In the genomic region with DNA sequence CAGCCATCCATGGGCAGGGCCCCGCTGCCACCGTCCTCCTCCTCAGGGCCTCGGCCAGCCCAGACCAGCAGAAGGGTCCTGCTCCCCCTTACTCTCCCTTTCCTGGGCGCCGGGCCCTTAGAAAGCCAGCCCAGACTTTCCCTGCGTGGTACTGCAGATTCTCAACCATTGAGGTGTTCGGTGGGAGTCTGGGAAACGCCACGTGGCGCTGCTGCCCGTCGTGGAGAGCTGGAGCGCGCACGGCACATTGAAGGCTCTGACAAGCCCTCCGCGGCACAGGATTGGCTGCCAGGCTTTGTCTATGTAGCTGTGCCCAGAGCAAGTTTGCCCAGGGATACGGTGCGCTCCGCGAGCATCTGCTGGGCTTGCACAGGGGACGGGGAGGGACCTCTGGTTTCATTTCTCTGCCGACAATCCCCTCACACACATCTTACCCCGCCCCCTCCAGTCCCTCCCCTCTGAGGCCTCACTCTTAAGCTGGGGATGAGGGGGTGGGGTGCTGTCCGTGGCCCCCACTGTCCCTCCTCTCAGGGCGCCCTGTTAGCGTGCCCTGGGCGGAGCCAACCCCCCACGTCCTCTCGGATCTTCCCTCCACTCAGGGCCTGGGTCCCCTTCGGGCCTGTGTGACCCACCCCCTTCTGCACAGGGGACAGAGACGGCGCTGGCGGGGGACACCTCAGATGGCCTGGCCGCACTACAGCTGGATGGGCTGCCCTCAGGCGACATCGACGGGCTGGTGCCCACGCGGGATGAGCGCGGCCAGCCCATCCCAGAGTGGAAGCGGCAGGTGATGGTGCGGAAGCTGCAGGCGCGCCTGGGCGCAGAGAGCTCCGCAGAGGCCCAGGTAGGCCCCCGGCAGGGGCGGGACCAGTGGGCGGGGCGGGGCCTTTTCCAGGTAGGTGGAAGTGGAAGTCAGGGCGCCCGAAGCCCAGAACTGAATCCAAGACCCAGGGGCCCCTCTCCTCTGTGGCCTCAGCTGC, we compare ENCODE assay signal across 24 cellular contexts. TPM values are rescaled to one million over a fixed set of nuclear protein-coding genes. Genes with fewer than 3 reads are reported as not detected.
DNase-seq lines count a peak whose midpoint lies in the region; ATAC-seq, FAIRE-seq and TF ChIP-seq lines count a peak whose summit lies in the region.
"Had no signal": no experiment of that assay in that cellular context is flagged by ENCODE, and none has a peak within 500 bp of the region (broad histone marks: within the 10 kb centered on the region; RNA-seq: fewer than 3 reads in every experiment).

No MANE protein-coding gene starts in this region.

- H3K9ac ChIP-seq in BLaER1 treated with 17β-estradiol and CSF1 and Interleukin-3, amounts not matched to agents 10 nM and 100 nM = no peak overlapping the region
- H3K9ac ChIP-seq in astrocyte (ENCODE audit: low read length) (no peak overlapping the region), iPS-20b (ENCODE audit: low read depth, low read length) (no peak overlapping the region)

- H3K4me1 ChIP-seq in BLaER1 treated with 17β-estradiol and CSF1 and Interleukin-3, amounts not matched to agents 10 nM and 100 nM = peaks cover 20 to 71% (median 58%) of the 10 kb centered on the region in 10 experiments; a peak in 18 of 20 replicates
- H3K4me1 ChIP-seq in astrocyte (ENCODE audit: insufficient read depth, low read length) = no peaks in the 10 kb centered on the region
- H3K4me1 ChIP-seq in iPS-20b (ENCODE audit: insufficient read depth, low read length) = no peaks in the 10 kb centered on the region
- peaks cover 12% of the 10 kb centered on the region for H3K4me1 ChIP-seq in osteoblast (ENCODE audit: insufficient read depth, low read length)
- H3K4me1 ChIP-seq: upper lobe of right lung had no signal

- H3K36me3 ChIP-seq in BLaER1 treated with 17β-estradiol and CSF1 and Interleukin-3, amounts not matched to agents 10 nM and 100 nM = no peaks in the 10 kb centered on the region
- H3K36me3 ChIP-seq in astrocyte (ENCODE audit: insufficient read depth, low read length) (no peaks in the 10 kb centered on the region), iPS-20b (ENCODE audit: insufficient read depth, low read depth, low read length) (no peaks in the 10 kb centered on the region), osteoblast (ENCODE audit: insufficient read depth, low read length) (no peaks in the 10 kb centered on the region)
- H3K36me3 ChIP-seq: MG63, neutrophil, upper lobe of right lung had no signal

- peaks cover 0 to 21% (median 0%) of the 10 kb centered on the region in 11 experiments; a peak in 8 of 22 replicates for H3K27me3 ChIP-seq in BLaER1 treated with 17β-estradiol and CSF1 and Interleukin-3, amounts not matched to agents 10 nM and 100 nM
- H3K27me3 ChIP-seq in astrocyte (ENCODE audit: insufficient read depth, low read length) (no peaks in the 10 kb centered on the region), iPS-20b (ENCODE audit: insufficient read depth, low read length) (no peaks in the 10 kb centered on the region; the same call in 1 of the 2 replicates), osteoblast (ENCODE audit: insufficient read depth, low read length) (no peaks in the 10 kb centered on the region)
- H3K27me3 ChIP-seq: gastroesophageal sphincter, MG63, upper lobe of right lung had no signal

- ATAC-seq in GM18909 (IDR thresholded peaks at IDR 0.05; ENCODE audit: poor library complexity, unreplicated experiment) (no peak), GM21619 (IDR thresholded peaks at IDR 0.05; ENCODE audit: unreplicated experiment) (no peak)
- no peak for ATAC-seq in stimulated activated naive CD8-positive, alpha-beta T cell treated with anti-CD3 and anti-CD28 coated beads, Interleukin-15, Interleukin-2, amounts not matched to agents 100 U/mL and 50 U/mL, for 24 hours
- ATAC-seq: esophagus mucosa, left lobe of liver had no signal

- H3K4me3 ChIP-seq in BLaER1 treated with 17β-estradiol and CSF1 and Interleukin-3, amounts not matched to agents 10 nM and 100 nM = no peak overlapping the region
- H3K4me3 ChIP-seq in astrocyte (ENCODE audit: insufficient read depth, low read depth, low read length) (no peak overlapping the region), iPS-20b (ENCODE audit: low read length) (peak overlapping the region; percentile 25; the same call in 1 of the 2 replicates), osteoblast (ENCODE audit: insufficient read depth, low read length) (peak overlapping the region; percentile 62)
- H3K4me3 ChIP-seq: MG63, upper lobe of right lung had no signal

- no peaks in the 10 kb centered on the region for H3K4me1 Mint-ChIP-seq in astrocyte (ENCODE audit: low read depth, unreplicated experiment)

- DNase-seq in astrocyte (ENCODE audit: low read depth) (no peak), osteoblast (ENCODE audit: insufficient read length, low spot score, missing footprints) (peak; percentile 62), NCI-H510A (lab: John Stamatoyannopoulos, UW) (no peak)
- DNase-seq in stimulated activated naive CD8-positive, alpha-beta T cell treated with anti-CD3 and anti-CD28 coated beads, Interleukin-15, Interleukin-2, amounts not matched to agents 100 U/mL and 50 U/mL, for 24 hours = no peak
- DNase-seq: activated CD4-positive, alpha-beta memory T cell treated with anti-CD3 and anti-CD28 coated beads for 36 hours; activated effector memory CD4-positive, alpha-beta T cell treated with Interleukin-2 at 50 U/mL for 16 hours; activated naive CD8-positive, alpha-beta T cell treated with anti-CD3 and anti-CD28 coated beads, Interleukin-2, amount 10 ng/mL, durations not matched to agents 7 days and 5 days; effector CD8-positive, alpha-beta T cell; EL; MG63; NCI-H1436 treated with DMSO at 0.1 percent for 48 hours; NCI-H524 treated with DMSO at 0.1 percent for 48 hours; upper lobe of right lung had no signal

- H3K79me2 ChIP-seq in astrocyte (ENCODE audit: insufficient read depth, low read length) = no peaks in the 10 kb centered on the region
- no peaks in the 10 kb centered on the region for H3K79me2 ChIP-seq in osteoblast (ENCODE audit: insufficient read depth, low read length)

- H2AFZ ChIP-seq in astrocyte (ENCODE audit: low read depth, low read length) = peak overlapping the region; percentile 26
- no peak overlapping the region for H2AFZ ChIP-seq in osteoblast (ENCODE audit: low read length)

- peak overlapping the region in 6 of 11 experiments; percentile 34 to 59 (median 38); a peak in 9 of 22 replicates for H3K4me2 ChIP-seq in BLaER1 treated with 17β-estradiol and CSF1 and Interleukin-3, amounts not matched to agents 10 nM and 100 nM
- H3K4me2 ChIP-seq in astrocyte (ENCODE audit: low read length) (no peak overlapping the region), osteoblast (ENCODE audit: insufficient read depth, low read length) (peak overlapping the region; percentile 73)

- H3K27ac ChIP-seq in BLaER1 treated with 17β-estradiol and CSF1 and Interleukin-3, amounts not matched to agents 10 nM and 100 nM = no peak overlapping the region
- H3K27ac ChIP-seq in astrocyte (ENCODE audit: low read depth, low read length) (no peak overlapping the region), iPS-20b (ENCODE audit: low read length) (no peak overlapping the region), osteoblast (ENCODE audit: low read depth, low read length) (no peak overlapping the region)
- H3K27ac ChIP-seq: neutrophil, upper lobe of right lung had no signal

- H3K9me3 ChIP-seq in BLaER1 treated with 17β-estradiol and CSF1 and Interleukin-3, amounts not matched to agents 10 nM and 100 nM (replicated peaks in 1 of 11) = no peaks in the 10 kb centered on the region
- H3K9me3 ChIP-seq in astrocyte (ENCODE audit: insufficient read depth, low read depth, low read length) (no peaks in the 10 kb centered on the region), iPS-20b (ENCODE audit: insufficient read depth, low read depth, low read length) (no peaks in the 10 kb centered on the region), osteoblast (ENCODE audit: low read depth, low read length) (no peaks in the 10 kb centered on the region)
- H3K9me3 ChIP-seq: gastroesophageal sphincter, neutrophil, upper lobe of right lung had no signal

- H3K27me3 Mint-ChIP-seq in astrocyte (ENCODE audit: low read depth, unreplicated experiment) = peaks cover 13% of the 10 kb centered on the region
- H3K27me3 Mint-ChIP-seq: activated CD4-positive, alpha-beta memory T cell treated with anti-CD3 and anti-CD28 coated beads for 36 hours had no signal

- FAIRE-seq in astrocyte (lab: Jason Lieb, UNC) = no peak
- FAIRE-seq: D721Med had no signal

- H4K20me1 ChIP-seq in BLaER1 treated with 17β-estradiol and CSF1 and Interleukin-3, amounts not matched to agents 10 nM and 100 nM = peaks cover 0 to 4% (median 0%) of the 10 kb centered on the region in 11 experiments; a peak in 1 of 22 replicates
- H4K20me1 ChIP-seq in astrocyte (ENCODE audit: insufficient read depth, low read length) (no peaks in the 10 kb centered on the region), osteoblast (ENCODE audit: insufficient read depth, low read length) (no peaks in the 10 kb centered on the region)

- no peak overlapping the region for H3K27ac Mint-ChIP-seq in astrocyte (ENCODE audit: unreplicated experiment)
- H3K27ac Mint-ChIP-seq: activated CD4-positive, alpha-beta memory T cell treated with anti-CD3 and anti-CD28 coated beads for 36 hours; activated naive CD8-positive, alpha-beta T cell treated with anti-CD3 and anti-CD28 coated beads, Interleukin-2, amount 10 ng/mL, durations not matched to agents 7 days and 5 days; CD14-positive monocyte had no signal

- H3K4me3 Mint-ChIP-seq in astrocyte (ENCODE audit: unreplicated experiment) = no peak overlapping the region
- H3K4me3 Mint-ChIP-seq: activated CD4-positive, alpha-beta memory T cell treated with anti-CD3 and anti-CD28 coated beads for 36 hours; activated naive CD8-positive, alpha-beta T cell treated with anti-CD3 and anti-CD28 coated beads, Interleukin-2, amount 10 ng/mL, durations not matched to agents 7 days and 5 days; CD14-positive monocyte had no signal

- no peaks in the 10 kb centered on the region for H3K36me3 Mint-ChIP-seq in astrocyte (ENCODE audit: low read depth, unreplicated experiment)
- H3K36me3 Mint-ChIP-seq: activated CD4-positive, alpha-beta memory T cell treated with anti-CD3 and anti-CD28 coated beads for 36 hours; activated naive CD8-positive, alpha-beta T cell treated with anti-CD3 and anti-CD28 coated beads, Interleukin-2, amount 10 ng/mL, durations not matched to agents 7 days and 5 days; CD14-positive monocyte had no signal

- TF ChIP-seq CTCF in astrocyte (IDR thresholded peaks at IDR 0.05; ENCODE audit: insufficient read depth, low read depth, low read length) (no peak), osteoblast (IDR thresholded peaks at IDR 0.05; ENCODE audit: extremely low read depth, low read depth, low read length) (no peak)

- H3K9me3 Mint-ChIP-seq in astrocyte (ENCODE audit: unreplicated experiment) = no peaks in the 10 kb centered on the region
- H3K9me3 Mint-ChIP-seq: activated CD4-positive, alpha-beta memory T cell treated with anti-CD3 and anti-CD28 coated beads for 36 hours; activated naive CD8-positive, alpha-beta T cell treated with anti-CD3 and anti-CD28 coated beads, Interleukin-2, amount 10 ng/mL, durations not matched to agents 7 days and 5 days; CD14-positive monocyte had no signal

RNA-seq across cellular contexts. Expression of gene KLHL30, which starts 10.1 kb away (rescaled TPM):
- 0.53 and 0.59 TPM in 2 replicates for total RNA-seq in astrocyte
- total RNA-seq in osteoblast = under 0.01 TPM in 2 replicates
- total RNA-seq: activated CD4-positive, alpha-beta memory T cell treated with anti-CD3 and anti-CD28 coated beads for 36 hours; activated naive CD8-positive, alpha-beta T cell treated with anti-CD3 and anti-CD28 coated beads, Interleukin-2, amount 10 ng/mL, durations not matched to agents 7 days and 5 days; H4 had no signal

RNA-seq across cellular contexts. Expression of gene ESPNL, which starts 28.2 kb away (rescaled TPM):
- total RNA-seq in astrocyte (0.07 TPM in 1 of 2 replicates, not detected in the other), osteoblast (1.8 and 9.8 TPM in 2 replicates)
- total RNA-seq: H4 had no signal

RNA-seq across cellular contexts. Expression of gene ERFE, which starts 30.4 kb away (rescaled TPM):
- total RNA-seq in astrocyte (0.60 and 1.4 TPM in 2 replicates), osteoblast (0.88 and 1.8 TPM in 2 replicates)
- total RNA-seq: activated CD4-positive, alpha-beta memory T cell treated with anti-CD3 and anti-CD28 coated beads for 36 hours; left lobe of liver; upper lobe of right lung had no signal

Comparison
In these comparisons a context has a peak if more than half of its experiments do, and no peak if none do; other contexts are left out.
1. H3K4me3 ChIP-seq: peak in iPS-20b (single experiment) and osteoblast (single experiment); none in BLaER1 treated with 17β-estradiol and CSF1 and Interleukin-3, amounts not matched to agents 10 nM and 100 nM (0 of 10) and astrocyte (single experiment).